8 cellular contexts compared by ENCODE assay signal in genomic region chr18:46096651-46097300, GRCh38. TPM values are rescaled to one million over a fixed set of nuclear protein-coding genes. Genes with fewer than 3 reads are reported as not detected.
DNase-seq lines count a peak whose midpoint lies in the region; ATAC-seq and TF ChIP-seq lines count a peak whose summit lies in the region.

No MANE protein-coding gene starts in this region.

- DNase-seq in activated CD4-positive, alpha-beta T cell treated with anti-CD3 and anti-CD28 coated beads, Interleukin-2, amount 10 ng/mL, durations not matched to agents 7 days and 5 days: no peak
- DNase-seq in activated CD4-positive, alpha-beta T cell treated with anti-CD3 and anti-CD28 coated beads for 48 hours: no peak
- DNase-seq in heart right ventricle (no peak), sigmoid colon (no peak), NCI-H2227 treated with DMSO at 0.1 percent for 48 hours (lab: John Stamatoyannopoulos, UW) (no peak), SHP77 (lab: John Stamatoyannopoulos, UW) (no peak)

- H3K4me3 Mint-ChIP-seq in activated CD4-positive, alpha-beta T cell treated with anti-CD3 and anti-CD28 coated beads, Interleukin-2, amount 10 ng/mL, durations not matched to agents 7 days and 5 days: peak overlapping the region; percentile 98

- H3K27ac Mint-ChIP-seq in activated CD4-positive, alpha-beta T cell treated with anti-CD3 and anti-CD28 coated beads, Interleukin-2, amount 10 ng/mL, durations not matched to agents 7 days and 5 days: peak overlapping the region; percentile 98

- CTCF ChIA-PET in activated CD4-positive, alpha-beta T cell treated with anti-CD3 and anti-CD28 coated beads, Interleukin-2, amount 10 ng/mL, durations not matched to agents 7 days and 5 days (lab: Charles Lee): interaction anchor here (0.6 to 1.1 kb wide), 6 partner anchors 9 to 258 kb away, joined by 3 to 5 read pairs (median 4); a partner anchor contains a TSS

- H3K36me3 ChIP-seq in heart right ventricle: peaks cover 0 to 45% (median 25%) of the 10 kb centered on the region in 9 donors
- H3K36me3 ChIP-seq in sigmoid colon: peaks cover 0 to 30% (median 8%) of the 10 kb centered on the region in 4 donors

- peak in 3 of 8 donors; percentile 14 to 17 (median 15) for ATAC-seq in heart right ventricle
- ATAC-seq in GM19467 (IDR thresholded peaks at IDR 0.05; ENCODE audit: unreplicated experiment): no peak

- peaks cover 36% of the 10 kb centered on the region for H3K36me3 Mint-ChIP-seq in activated CD4-positive, alpha-beta T cell treated with anti-CD3 and anti-CD28 coated beads, Interleukin-2, amount 10 ng/mL, durations not matched to agents 7 days and 5 days (ENCODE audit: low read depth)

- intact Hi-C loops in heart right ventricle (cut with DNase I): no loop called here
- intact Hi-C loops in sigmoid colon (cut with DNase I): no loop called here

- H3K9me3 Mint-ChIP-seq in activated CD4-positive, alpha-beta T cell treated with anti-CD3 and anti-CD28 coated beads, Interleukin-2, amount 10 ng/mL, durations not matched to agents 7 days and 5 days: no peaks in the 10 kb centered on the region

- no peak for TF ChIP-seq CTCF in VCaP (conservative IDR thresholded peaks at IDR 0.05)
- no peak for TF ChIP-seq CTCF in heart right ventricle (IDR thresholded peaks at IDR 0.05)
- no peak for TF ChIP-seq CTCF in sigmoid colon (IDR thresholded peaks at IDR 0.05)

- H3K4me1 ChIP-seq in heart right ventricle (peaks cover 0 to 62% (median 55%) of the 10 kb centered on the region in 9 donors), sigmoid colon (peaks cover 0 to 54% (median 36%) of the 10 kb centered on the region in 4 donors)

- WGBS in heart right ventricle, 2 donors: 23 to 36% methylated on average over 22 of the region's 22 CpGs
- WGBS in sigmoid colon, 2 donors: 11 to 50% methylated on average over 22 of the region's 22 CpGs

- H3K27ac ChIP-seq in VCaP (peak overlapping the region; percentile 96), heart right ventricle (peak overlapping the region; percentile 87 to 98 (median 95)), sigmoid colon (peak overlapping the region; percentile 89 to 97 (median 90))

- POLR2A ChIA-PET in activated CD4-positive, alpha-beta T cell treated with anti-CD3 and anti-CD28 coated beads, Interleukin-2, amount 10 ng/mL, durations not matched to agents 7 days and 5 days (lab: Charles Lee): no interaction called here

- H3K4me3 ChIP-seq in heart right ventricle (peak overlapping the region; percentile 72 to 100 (median 86)), sigmoid colon (peak overlapping the region; percentile 73 to 100 (median 94))

- H3K27me3 Mint-ChIP-seq in activated CD4-positive, alpha-beta T cell treated with anti-CD3 and anti-CD28 coated beads, Interleukin-2, amount 10 ng/mL, durations not matched to agents 7 days and 5 days: no peaks in the 10 kb centered on the region

- H3K4me1 Mint-ChIP-seq in activated CD4-positive, alpha-beta T cell treated with anti-CD3 and anti-CD28 coated beads, Interleukin-2, amount 10 ng/mL, durations not matched to agents 7 days and 5 days: peaks cover 30% of the 10 kb centered on the region

- no peaks in the 10 kb centered on the region for H3K9me3 ChIP-seq in heart right ventricle
- H3K9me3 ChIP-seq in sigmoid colon: no peaks in the 10 kb centered on the region

- TF ChIP-seq EP300 in sigmoid colon (IDR thresholded peaks at IDR 0.05): no peak

- H3K27me3 ChIP-seq in heart right ventricle: no peaks in the 10 kb centered on the region
- H3K27me3 ChIP-seq in sigmoid colon: no peaks in the 10 kb centered on the region

- TF ChIP-seq POLR2A in sigmoid colon (IDR thresholded peaks at IDR 0.05): no peak

RNA-seq across cellular contexts. Expression of gene ATP5F1A, which starts 1.3 kb away (rescaled TPM):
- total RNA-seq in activated CD4-positive, alpha-beta T cell treated with anti-CD3 and anti-CD28 coated beads, Interleukin-2, amount 10 ng/mL, durations not matched to agents 7 days and 5 days: 100 to 1,000 TPM; 333 to 349 TPM
- total RNA-seq in heart right ventricle (1,000 to 10,000 TPM; 1,431 to 2,460 (median 2,025) TPM), sigmoid colon (100 to 1,000 TPM; 338 to 549 (median 474) TPM)
- polyA plus RNA-seq in heart right ventricle (100 to 1,000 TPM; 613 to 818 TPM), sigmoid colon (100 to 1,000 TPM; 549 to 768 (median 601) TPM)

RNA-seq across cellular contexts. Expression of gene HAUS1, which starts 7.4 kb away (rescaled TPM):
- 10 to 100 TPM; 57.9 to 58.5 TPM for total RNA-seq in activated CD4-positive, alpha-beta T cell treated with anti-CD3 and anti-CD28 coated beads, Interleukin-2, amount 10 ng/mL, durations not matched to agents 7 days and 5 days
- total RNA-seq in heart right ventricle (10 to 100 TPM in 2 of 10 donors, 1 to 10 TPM in 8; 5.5 to 20.3 (median 8.5) TPM), sigmoid colon (10 to 100 TPM; 24.2 to 62.1 (median 43.5) TPM)
- polyA plus RNA-seq in heart right ventricle (10 to 100 TPM; 15.4 to 16.9 TPM), sigmoid colon (10 to 100 TPM; 24.0 to 26.8 (median 26.8) TPM)

RNA-seq across cellular contexts. Expression of gene PSTPIP2, which starts 24.7 kb away (rescaled TPM):
- total RNA-seq in activated CD4-positive, alpha-beta T cell treated with anti-CD3 and anti-CD28 coated beads, Interleukin-2, amount 10 ng/mL, durations not matched to agents 7 days and 5 days: 1 to 10 TPM; 9.4 to 9.7 TPM
- total RNA-seq in heart right ventricle: 1 to 10 TPM in 8 of 10 donors, under 1 TPM in 2; 0.62 to 6.7 (median 2.2) TPM
- polyA plus RNA-seq in heart right ventricle: 1 to 10 TPM in 1 of 2 donors, under 1 TPM in 1; 0.49 to 3.0 TPM
- total RNA-seq in sigmoid colon: 10 to 100 TPM in 2 of 4 donors, 1 to 10 TPM in 2; 7.6 to 15.0 (median 10.8) TPM
- 1 to 10 TPM; 4.2 to 5.9 (median 5.1) TPM for polyA plus RNA-seq in sigmoid colon
